Comparison of ENCODE assay signal across 15 cellular contexts in genomic region chr20:49475979-49476378, GRCh38. TPM values are rescaled to one million over a fixed set of nuclear protein-coding genes. Genes with fewer than 3 reads are reported as not detected.
"Had no signal": no experiment of that assay in that cellular context is flagged by ENCODE, and none has a peak within 500 bp of the region (broad histone marks: within the 10 kb centered on the region; RNA-seq: fewer than 3 reads in every experiment).

No MANE protein-coding gene starts in this region.

- H3K4me1 ChIP-seq: body of pancreas, left lung had no signal

- DNase-seq: activated B cell treated with CpG ODN at 0.5 μM for 24 hours; activated CD4-positive, alpha-beta T cell treated with anti-CD3 and anti-CD28 coated beads for 48 hours; activated CD8-positive, alpha-beta T cell treated with anti-CD3 and anti-CD28 coated beads for 36 hours; activated gamma-delta T cell; activated T-cell treated with anti-CD3 and anti-CD28 coated beads, Interleukin-2, amount 50 U/mL, for 72 hours; amygdala; body of pancreas; caudate nucleus; kidney; left lung; naive B cell; stimulated activated CD4-positive, alpha-beta T cell treated with anti-CD3 and anti-CD28 coated beads, Interleukin-12 subunit alpha, Interleukin-12 subunit beta, amount 100 ng/mL, for 4 hours had no signal

- H3K27ac ChIP-seq: body of pancreas, left lung, neural progenitor cell had no signal

- H3K9me3 ChIP-seq: body of pancreas, left lung had no signal

- H2AFZ ChIP-seq: neural progenitor cell had no signal

- H3K36me3 ChIP-seq: left lung, neural progenitor cell had no signal

- ATAC-seq: activated CD8-positive, alpha-beta T cell treated with anti-CD3 and anti-CD28 coated beads for 36 hours; activated T-cell treated with anti-CD3 and anti-CD28 coated beads, Interleukin-2, amount 50 U/mL, for 72 hours; body of pancreas; left lung; sciatic nerve; stimulated activated effector memory CD8-positive, alpha-beta T cell treated with anti-CD3 and anti-CD28 coated beads, Interleukin-12 subunit alpha, Interleukin-12 subunit beta, amount 100 ng/mL, for 72 hours had no signal

- H3K4me3 ChIP-seq: body of pancreas, left lung, neural progenitor cell had no signal

- H3K27me3 ChIP-seq: body of pancreas had no signal

- H3K4me2 ChIP-seq: neural progenitor cell had no signal

RNA-seq across cellular contexts. Expression of gene KCNB1, which starts 6.5 kb away (rescaled TPM):
- total RNA-seq: activated B cell treated with CpG ODN at 0.5 μM for 24 hours; activated CD8-positive, alpha-beta T cell treated with anti-CD3 and anti-CD28 coated beads for 36 hours; activated T-cell treated with anti-CD3 and anti-CD28 coated beads, Interleukin-2, amount 50 U/mL, for 72 hours had no signal
